ENCODE assay signal across 1 cellular context in genomic region chr5:125202353-125202752, GRCh38.
TF ChIP-seq lines count a peak whose summit lies in the region.

No MANE protein-coding gene starts in this region.

TF ChIP-seq in SK-N-SH, 30 proteins besides CTCF, POLR2A, EP300 and RAD21:
- TF ChIP-seq REST (IDR thresholded peaks at IDR 0.05; ENCODE audit: low read depth, low read length): peak; percentile 10; the same call in 1 of the 2 replicates
- TF ChIP-seq ELF1 (IDR thresholded peaks at IDR 0.05): no peak
- no peak for TF ChIP-seq RXRA (IDR thresholded peaks at IDR 0.05; ENCODE audit: borderline replicate concordance, low read depth)
- TF ChIP-seq FOXJ3 (CRISPR knock-in tag; IDR thresholded peaks at IDR 0.05): no peak
